In the genomic region with DNA sequence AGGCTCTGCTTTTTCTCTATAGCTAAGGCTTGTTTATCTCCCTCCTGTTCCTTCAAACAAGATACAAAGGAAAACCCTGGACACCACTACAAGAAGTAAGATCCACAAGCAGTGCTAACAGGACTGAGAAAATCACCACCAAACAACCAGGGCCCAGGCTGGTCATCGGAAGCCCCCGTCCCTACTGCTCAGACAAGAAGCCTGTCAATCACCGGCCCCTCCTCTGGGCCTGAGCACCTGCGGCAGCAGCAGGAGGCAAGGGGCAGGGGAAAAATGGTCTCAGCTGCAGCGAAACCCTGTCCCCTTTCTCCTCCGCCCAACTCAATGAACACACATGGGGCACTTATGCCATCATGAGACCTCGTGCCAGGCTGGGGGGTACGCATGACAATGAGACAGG, we compare ENCODE assay signal across 21 cellular contexts.
DNase-seq lines count a peak whose midpoint lies in the region; ATAC-seq, FAIRE-seq and TF ChIP-seq lines count a peak whose summit lies in the region.
"Had no signal": no experiment of that assay in that cellular context is flagged by ENCODE, and none has a peak within 500 bp of the region (broad histone marks: within the 10 kb centered on the region; RNA-seq: fewer than 3 reads in every experiment).

No MANE protein-coding gene starts in this region.

- H3K27ac ChIP-seq in H9 (ENCODE audit: insufficient read length, low read depth, low read length) (no peak overlapping the region), OCI-LY3 (ENCODE audit: low read length) (peak overlapping the region; percentile 96), H1 (ENCODE audit: low read depth, low read length) (no peak overlapping the region), ascending aorta (no peak overlapping the region), testis (no peak overlapping the region)
- H3K27ac ChIP-seq: A549 had no signal

- H3K18ac ChIP-seq in H9 (ENCODE audit: insufficient read length, low read depth, low read length) (no peak overlapping the region), H1 (ENCODE audit: extremely low read depth, low read length) (no peak overlapping the region)

- TF ChIP-seq CTCF in H9 (conservative IDR thresholded peaks at IDR 0.05): no peak
- no peak for TF ChIP-seq CTCF in OCI-LY3 (IDR thresholded peaks at IDR 0.05; ENCODE audit: low read depth, low read length)
- no peak for TF ChIP-seq CTCF in H1 (IDR thresholded peaks at IDR 0.05; ENCODE audit: control extremely low read depth in 1 of 3, insufficient read depth in 1 of 3, low read depth in 1 of 3, low read length in 3 of 3)
- no peak for TF ChIP-seq CTCF in ascending aorta (IDR thresholded peaks at IDR 0.05)
- no peak for TF ChIP-seq CTCF in testis (IDR thresholded peaks at IDR 0.05)

- no peaks in the 10 kb centered on the region; a peak in 1 of 5 replicates for H3K9me3 Mint-ChIP-seq in H9
- H3K9me3 Mint-ChIP-seq: CD8-positive, alpha-beta T cell; HFFc6 had no signal

- no peak for ATAC-seq in HG03108 (IDR thresholded peaks at IDR 0.05; ENCODE audit: unreplicated experiment)
- ATAC-seq: CD8-positive, alpha-beta T cell had no signal

- H3K4ac ChIP-seq in H9 (ENCODE audit: low read depth, low read length) (no peak overlapping the region), H1 (replicated peaks; ENCODE audit: insufficient read length, low read depth, low read length) (no peak overlapping the region)

- H2BK12ac ChIP-seq in H9 (ENCODE audit: insufficient read length, low read depth, low read length) (no peak overlapping the region), H1 (ENCODE audit: low read depth, low read length) (peak overlapping the region; percentile 35; the same call in 1 of the 2 replicates)

- H3K9ac ChIP-seq in H9 (ENCODE audit: extremely low read depth, insufficient read length, low read length): no peak overlapping the region
- peak overlapping the region; percentile 79 for H3K9ac ChIP-seq in OCI-LY3 (ENCODE audit: low read length)
- H3K9ac ChIP-seq in H1 (replicated peaks in 1 of 4; ENCODE audit: extremely low read depth in 1 of 4, low read depth in 3 of 4, low read length in 3 of 4): no peak overlapping the region

- H3K4me3 ChIP-seq in OCI-LY3 (ENCODE audit: low read length) (peak overlapping the region; percentile 38), H1 (ENCODE audit: extremely low read depth in 1 of 4, insufficient read depth in 2 of 4, low read depth in 3 of 4, low read length in 4 of 4) (no peak overlapping the region), ascending aorta (no peak overlapping the region), testis (no peak overlapping the region)
- H3K4me3 ChIP-seq: A549, HAP-1 had no signal

- FAIRE-seq in H1 (lab: Jason Lieb, UNC): no peak
- FAIRE-seq: A549, D721Med, G401.6, HTR-8/SVneo had no signal

- H4K91ac ChIP-seq in H9 (ENCODE audit: insufficient read length, low read depth, low read length) (no peak overlapping the region), H1 (replicated peaks; ENCODE audit: insufficient read length, low read length) (no peak overlapping the region)

- H4K20me1 ChIP-seq in H9 (ENCODE audit: control insufficient read depth, insufficient read depth, insufficient read length): no peaks in the 10 kb centered on the region
- H4K20me1 ChIP-seq in OCI-LY3 (ENCODE audit: insufficient read depth, low read length): no peaks in the 10 kb centered on the region
- H4K20me1 ChIP-seq in H1 (replicated peaks in 1 of 2; ENCODE audit: control insufficient read depth in 1 of 2, insufficient read depth in 2 of 2, low read length in 2 of 2): no peaks in the 10 kb centered on the region

- H3K36me3 Mint-ChIP-seq in H9 (ENCODE audit: insufficient read depth in 1 of 3, low read depth in 3 of 3): no peaks in the 10 kb centered on the region; a peak in 1 of 7 replicates
- H3K36me3 Mint-ChIP-seq: CD14-positive monocyte; CD8-positive, alpha-beta T cell had no signal

- TF ChIP-seq EP300 in H1 (IDR thresholded peaks at IDR 0.05; ENCODE audit: borderline replicate concordance in 1 of 2, low read depth in 2 of 2, low read length in 2 of 2): no peak

- H3K4me1 ChIP-seq in H9 (ENCODE audit: insufficient read depth, low read length) (no peaks in the 10 kb centered on the region; the same call in 1 of the 2 replicates), OCI-LY3 (ENCODE audit: low read length) (peaks cover 90% of the 10 kb centered on the region), H1 (replicated peaks in 1 of 4; ENCODE audit: control insufficient read depth in 3 of 4, insufficient read depth in 4 of 4, low read length in 3 of 4) (peaks cover 5 to 18% (median 10%) of the 10 kb centered on the region in 4 experiments), ascending aorta (no peaks in the 10 kb centered on the region), testis (no peaks in the 10 kb centered on the region)
- H3K4me1 ChIP-seq: A549, HAP-1 had no signal

- H3T11ph ChIP-seq in H9 (ENCODE audit: low read length): no peak overlapping the region

- no peaks in the 10 kb centered on the region for H3K9me3 ChIP-seq in H9 (ENCODE audit: control insufficient read depth, low read depth, low read length)
- no peaks in the 10 kb centered on the region for H3K9me3 ChIP-seq in OCI-LY3 (ENCODE audit: insufficient read depth, low read length)
- H3K9me3 ChIP-seq in H1 (ENCODE audit: insufficient read depth in 2 of 2, low read depth in 1 of 2, low read length in 1 of 2): no peaks in the 10 kb centered on the region
- H3K9me3 ChIP-seq in ascending aorta: no peaks in the 10 kb centered on the region
- no peaks in the 10 kb centered on the region for H3K9me3 ChIP-seq in testis
- H3K9me3 ChIP-seq: A549, BE2C, HAP-1 had no signal

- H2AK5ac ChIP-seq in H9 (ENCODE audit: insufficient read length, low read length) (no peak overlapping the region), H1 (ENCODE audit: low read depth, low read length) (no peak overlapping the region)

- CTCF ChIA-PET in H1 (lab: Charles Lee; ENCODE audit: partially characterized antibody): interaction anchor here (0.7 to 5.3 kb wide), 6 partner anchors 10 to 325 kb away, joined by 3 to 29 read pairs (median 4); no protein-coding TSS in a partner anchor

- no peak overlapping the region for H3K56ac ChIP-seq in H9 (ENCODE audit: insufficient read length, low read depth, low read length)
- H3K56ac ChIP-seq in H1 (replicated peaks; ENCODE audit: insufficient read length, low read depth, low read length): no peak overlapping the region

- no peaks in the 10 kb centered on the region for H3K79me1 ChIP-seq in H9 (ENCODE audit: insufficient read depth, low read depth, low read length, poor library complexity, severe bottlenecking)
- no peaks in the 10 kb centered on the region; the same call in 1 of the 2 replicates for H3K79me1 ChIP-seq in H1 (ENCODE audit: low read depth, low read length)

- H4K5ac ChIP-seq in H9 (ENCODE audit: insufficient read length, low read depth, low read length) (no peak overlapping the region), H1 (ENCODE audit: insufficient read length, low read depth, low read length) (no peak overlapping the region)

- no peaks in the 10 kb centered on the region for H3K23me2 ChIP-seq in H9 (ENCODE audit: insufficient read length, low read depth, low read length, poor library complexity, severe bottlenecking)
- peaks cover 4% of the 10 kb centered on the region; the same call in 1 of the 2 replicates for H3K23me2 ChIP-seq in H1 (ENCODE audit: low read depth, low read length)

- POLR2A ChIA-PET in H1 (lab: Charles Lee; ENCODE audit: partially characterized antibody): no interaction called here

- no peak overlapping the region for H2BK20ac ChIP-seq in H9 (ENCODE audit: low read depth, low read length, poor library complexity, severe bottlenecking)
- no peak overlapping the region for H2BK20ac ChIP-seq in H1 (ENCODE audit: low read length)

- H3K14ac ChIP-seq in H9 (ENCODE audit: insufficient read depth, low read length) (0 out of 2 replicates have a peak overlapping the region, but pooled peaks have one; percentile 14), H1 (ENCODE audit: insufficient read length) (no peak overlapping the region)

- no peak overlapping the region for H4K8ac ChIP-seq in H9 (replicated peaks; ENCODE audit: insufficient read length, low read depth, low read length)
- no peak overlapping the region for H4K8ac ChIP-seq in H1 (ENCODE audit: extremely low read depth, insufficient read depth, low read length)

- WGBS in H9 (ENCODE audit: extremely low coverage, insufficient read length, low lambda C conversion rate): no CpG with 5 or more reads among the region's 8 CpGs
- 84% methylated on average over 3 of the region's 8 CpGs; no CpG with 5 or more reads in 1 of the 2 experiments for WGBS in H1 (ENCODE audit: extremely low coverage in 1 of 2, insufficient coverage in 1 of 2, insufficient read length in 1 of 2, insufficient replicate concordance in 2 of 2, low coverage in 1 of 2, low lambda C conversion rate in 2 of 2, missing lambda C conversion rate in 1 of 2), 2 experiments
- 78 to 85% methylated on average over 5 to 8 of the region's 8 CpGs for WGBS in testis, 2 donors

- no peak overlapping the region for H3K27ac Mint-ChIP-seq in H9
- H3K27ac Mint-ChIP-seq: CD14-positive monocyte; CD8-positive, alpha-beta T cell; HFFc6 had no signal

- H3K4me3 Mint-ChIP-seq in H9: no peak overlapping the region
- H3K4me3 Mint-ChIP-seq: CD14-positive monocyte; CD8-positive, alpha-beta T cell; HFFc6 had no signal

- no peak for TF ChIP-seq RAD21 in H1 (IDR thresholded peaks at IDR 0.05 in 1 of 2, conservative IDR thresholded peaks at IDR 0.05 in 1 of 2; ENCODE audit: low read depth in 2 of 2, low read length in 2 of 2)

- no peaks in the 10 kb centered on the region for H3K36me3 ChIP-seq in OCI-LY3 (replicated peaks; ENCODE audit: low read depth, low read length)
- no peaks in the 10 kb centered on the region for H3K36me3 ChIP-seq in H1 (ENCODE audit: control insufficient read depth in 2 of 4, insufficient read depth in 4 of 4, low read length in 3 of 4)
- H3K36me3 ChIP-seq in ascending aorta: no peaks in the 10 kb centered on the region
- no peaks in the 10 kb centered on the region for H3K36me3 ChIP-seq in testis (ENCODE audit: low read depth, missing control alignments)
- H3K36me3 ChIP-seq: BE2C, HAP-1 had no signal

- H3K27me3 Mint-ChIP-seq in H9 (ENCODE audit: low read depth): peaks cover 7% of the 10 kb centered on the region

- H3K4me2 ChIP-seq in H9 (ENCODE audit: insufficient read depth, insufficient read length, low read length): no peak overlapping the region
- peak overlapping the region; percentile 58 for H3K4me2 ChIP-seq in OCI-LY3 (ENCODE audit: low read length)
- no peak overlapping the region for H3K4me2 ChIP-seq in H1 (ENCODE audit: insufficient read depth in 1 of 2, low read depth in 2 of 2, low read length in 2 of 2)
- H3K4me2 ChIP-seq: A549 had no signal

- H3K79me2 ChIP-seq in H9 (ENCODE audit: insufficient read depth, low read length) (no peaks in the 10 kb centered on the region), OCI-LY3 (ENCODE audit: low read length) (no peaks in the 10 kb centered on the region), H1 (ENCODE audit: control insufficient read depth in 1 of 2, insufficient read depth in 2 of 2, low read length in 2 of 2) (no peaks in the 10 kb centered on the region)

- no peak overlapping the region for H3K23ac ChIP-seq in H9 (ENCODE audit: insufficient read length, low read depth, low read length)
- no peak overlapping the region for H3K23ac ChIP-seq in H1 (ENCODE audit: insufficient read length)

- H2BK15ac ChIP-seq in H9 (ENCODE audit: low read depth, low read length) (no peak overlapping the region), H1 (ENCODE audit: low read length) (no peak overlapping the region)

- H2AFZ ChIP-seq in H9 (ENCODE audit: low read length) (no peak overlapping the region), OCI-LY3 (ENCODE audit: low read depth, low read length) (no peak overlapping the region), H1 (ENCODE audit: low read length) (no peak overlapping the region)

- H3K27me3 ChIP-seq in H9 (ENCODE audit: insufficient read depth, low read length) (no peaks in the 10 kb centered on the region), OCI-LY3 (ENCODE audit: low read depth, low read length) (no peaks in the 10 kb centered on the region), H1 (replicated peaks in 1 of 4; ENCODE audit: control insufficient read depth in 3 of 4, extremely low read depth in 1 of 4, insufficient read depth in 3 of 4, low read length in 3 of 4) (no peaks in the 10 kb centered on the region), ascending aorta (no peaks in the 10 kb centered on the region), testis (no peaks in the 10 kb centered on the region)
- H3K27me3 ChIP-seq: BE2C had no signal

- DNase-seq in H9 (no peak), H1 (ENCODE audit: low read depth in 1 of 2, low spot score in 2 of 2) (no peak), retina (peak; percentile 50), ascending aorta (ENCODE audit: low spot score in 2 of 2) (no peak), testis (no peak)
- DNase-seq: BE2C; CD8-positive, alpha-beta T cell; COR-L47; DMS153; DMS79 treated with DMSO at 0.1 percent for 48 hours; EL; HFFc6; KBM-7 had no signal

- intact Hi-C loops in ascending aorta (cut with DNase I): no loop called here
- intact Hi-C loops in testis (cut with DNase I; ENCODE audit: low total_unique reads): no loop called here

- H3K4me1 Mint-ChIP-seq in H9: peaks cover 30 to 43% of the 10 kb centered on the region in 2 experiments
- H3K4me1 Mint-ChIP-seq: CD14-positive monocyte had no signal

- H2BK120ac ChIP-seq in H9 (ENCODE audit: low read depth, low read length, poor library complexity, severe bottlenecking) (no peak overlapping the region), H1 (replicated peaks; ENCODE audit: low read depth, low read length) (no peak overlapping the region)

- H2BK5ac ChIP-seq in H9 (ENCODE audit: insufficient read length, low read length) (no peak overlapping the region), H1 (ENCODE audit: low read depth, low read length) (no peak overlapping the region)

- no peak for TF ChIP-seq POLR2A in H1 (IDR thresholded peaks at IDR 0.05; ENCODE audit: control extremely low read depth in 1 of 2, low read depth in 2 of 2, low read length in 2 of 2)
- no peak for TF ChIP-seq POLR2A in testis (IDR thresholded peaks at IDR 0.05)
